In the genomic region with DNA sequence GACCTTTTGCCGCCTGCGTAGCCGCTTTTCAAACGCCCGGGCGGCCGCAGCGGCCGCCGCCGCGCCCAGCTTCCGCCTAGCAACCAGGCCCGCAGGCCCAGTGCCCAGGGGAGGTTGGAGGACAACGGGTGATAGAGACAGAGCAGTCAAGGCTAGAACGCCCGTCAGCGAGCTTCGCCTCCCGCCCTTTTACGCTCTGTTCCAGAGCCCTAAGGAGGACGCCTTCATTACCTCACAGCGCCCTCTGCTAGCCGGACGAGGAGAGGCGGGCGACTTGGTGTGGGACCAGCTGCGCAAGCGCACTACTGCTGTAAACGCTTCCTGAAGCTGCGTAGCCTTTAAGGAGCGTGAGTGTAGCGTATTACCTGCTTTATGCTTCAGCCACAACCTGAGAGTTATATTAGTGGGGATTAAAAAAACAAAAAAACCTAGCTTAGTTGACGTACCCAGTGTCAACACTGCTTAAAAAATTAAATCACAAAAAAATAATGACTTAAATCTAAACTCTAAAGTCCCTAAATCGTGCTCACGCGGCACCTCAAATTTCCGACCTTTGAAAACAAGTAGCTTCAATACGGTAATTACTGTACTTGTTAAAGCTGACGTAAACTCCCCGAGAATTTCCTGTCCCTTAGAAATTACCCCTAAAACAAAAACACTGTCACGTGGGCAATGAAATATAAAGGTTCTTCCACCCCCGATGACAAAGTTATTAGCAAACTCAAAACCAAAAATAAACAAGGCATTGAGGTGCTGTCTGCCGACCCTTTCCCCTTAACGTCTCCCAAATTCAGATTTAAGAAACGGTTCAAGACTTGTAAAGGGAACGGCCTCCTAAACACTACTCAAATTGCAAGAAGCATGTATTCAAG, we compare ENCODE assay signal across 1 cellular context.
TF ChIP-seq lines count a peak whose summit lies in the region.

A gene (minus strand): TSS at position 126 of the 872 bp plus-strand sequence. CDS start 405 bp downstream, outside the sequence.

TF ChIP-seq in HepG2, 621 proteins besides CTCF, POLR2A, EP300 and RAD21 (continued from another document and continues in another):
- TF ChIP-seq, protein P1, sequence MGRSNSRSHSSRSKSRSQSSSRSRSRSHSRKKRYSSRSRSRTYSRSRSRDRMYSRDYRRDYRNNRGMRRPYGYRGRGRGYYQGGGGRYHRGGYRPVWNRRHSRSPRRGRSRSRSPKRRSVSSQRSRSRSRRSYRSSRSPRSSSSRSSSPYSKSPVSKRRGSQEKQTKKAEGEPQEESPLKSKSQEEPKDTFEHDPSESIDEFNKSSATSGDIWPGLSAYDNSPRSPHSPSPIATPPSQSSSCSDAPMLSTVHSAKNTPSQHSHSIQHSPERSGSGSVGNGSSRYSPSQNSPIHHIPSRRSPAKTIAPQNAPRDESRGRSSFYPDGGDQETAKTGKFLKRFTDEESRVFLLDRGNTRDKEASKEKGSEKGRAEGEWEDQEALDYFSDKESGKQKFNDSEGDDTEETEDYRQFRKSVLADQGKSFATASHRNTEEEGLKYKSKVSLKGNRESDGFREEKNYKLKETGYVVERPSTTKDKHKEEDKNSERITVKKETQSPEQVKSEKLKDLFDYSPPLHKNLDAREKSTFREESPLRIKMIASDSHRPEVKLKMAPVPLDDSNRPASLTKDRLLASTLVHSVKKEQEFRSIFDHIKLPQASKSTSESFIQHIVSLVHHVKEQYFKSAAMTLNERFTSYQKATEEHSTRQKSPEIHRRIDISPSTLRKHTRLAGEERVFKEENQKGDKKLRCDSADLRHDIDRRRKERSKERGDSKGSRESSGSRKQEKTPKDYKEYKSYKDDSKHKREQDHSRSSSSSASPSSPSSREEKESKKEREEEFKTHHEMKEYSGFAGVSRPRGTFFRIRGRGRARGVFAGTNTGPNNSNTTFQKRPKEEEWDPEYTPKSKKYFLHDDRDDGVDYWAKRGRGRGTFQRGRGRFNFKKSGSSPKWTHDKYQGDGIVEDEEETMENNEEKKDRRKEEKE (IDR thresholded peaks at IDR 0.05), result no peak
- TF ChIP-seq YEATS2 (CRISPR knock-in tag; IDR thresholded peaks at IDR 0.05; ENCODE audit: borderline replicate concordance) (peak; percentile 97), ZNF670 (CRISPR knock-in tag; IDR thresholded peaks at IDR 0.05; ENCODE audit: borderline replicate concordance) (0 out of 2 replicates have a peak, but pooled peaks have one; percentile 38), ZNF782 (CRISPR knock-in tag; IDR thresholded peaks at IDR 0.05; ENCODE audit: borderline replicate concordance) (no peak; the same call in 1 of the 2 replicates), CCDC6 (CRISPR knock-in tag; IDR thresholded peaks at IDR 0.05) (peak; percentile 89; the same call in 1 of the 2 replicates), RXRB (CRISPR knock-in tag; IDR thresholded peaks at IDR 0.05; ENCODE audit: borderline replicate concordance) (peak; percentile 72; the same call in 1 of the 2 replicates), TCF7L2 (IDR thresholded peaks at IDR 0.05; ENCODE audit: low read depth, low read length) (no peak), SMARCC2 (IDR thresholded peaks at IDR 0.05) (no peak), ZBTB38 (CRISPR knock-in tag; IDR thresholded peaks at IDR 0.05) (no peak), SPEN (CRISPR knock-in tag; IDR thresholded peaks at IDR 0.05; ENCODE audit: low read depth) (peak; percentile 88), SP2 (CRISPR knock-in tag; IDR thresholded peaks at IDR 0.05) (no peak), TAF1 (CRISPR knock-in tag; IDR thresholded peaks at IDR 0.05) (peak; percentile 81), KDM1A (CRISPR knock-in tag; IDR thresholded peaks at IDR 0.05) (no peak), ZNF292 (CRISPR knock-in tag; IDR thresholded peaks at IDR 0.05; ENCODE audit: borderline replicate concordance, low read depth) (peak; percentile 8; the same call in 1 of the 2 replicates), STAG1 (CRISPR knock-in tag; IDR thresholded peaks at IDR 0.05) (peak; percentile 51), JUN (CRISPR knock-in tag; IDR thresholded peaks at IDR 0.05) (no peak), MLLT10 (CRISPR knock-in tag; IDR thresholded peaks at IDR 0.05) (no peak), NR2F6 (IDR thresholded peaks at IDR 0.05) (no peak), NR2F6 (CRISPR knock-in tag; IDR thresholded peaks at IDR 0.05) (peak; percentile 47; the same call in 1 of the 2 replicates), ZNF614 (CRISPR knock-in tag; IDR thresholded peaks at IDR 0.05; ENCODE audit: borderline replicate concordance) (peak; percentile 92; the same call in 1 of the 2 replicates), MBD4 (IDR thresholded peaks at IDR 0.05; ENCODE audit: borderline replicate concordance, low read length) (no peak), ZNF607 (CRISPR knock-in tag; IDR thresholded peaks at IDR 0.05; ENCODE audit: borderline replicate concordance) (peak; percentile 70; the same call in 1 of the 2 replicates), PHB2 (IDR thresholded peaks at IDR 0.05; ENCODE audit: partially characterized antibody) (no peak), DR1 (CRISPR knock-in tag; IDR thresholded peaks at IDR 0.05) (no peak; the same call in 1 of the 2 replicates), ZMYM2 (CRISPR knock-in tag; IDR thresholded peaks at IDR 0.05) (peak; percentile 65; the same call in 1 of the 2 replicates), ZNF44 (CRISPR knock-in tag; IDR thresholded peaks at IDR 0.05) (0 out of 2 replicates have a peak, but pooled peaks have one; percentile 55), BCL6 (CRISPR knock-in tag; IDR thresholded peaks at IDR 0.05) (peak; percentile 60), RBM39 (IDR thresholded peaks at IDR 0.05; ENCODE audit: low read depth, low read length, poor library complexity, severe bottlenecking) (peak; percentile 89), FOXK1 (CRISPR knock-in tag; IDR thresholded peaks at IDR 0.05; ENCODE audit: borderline replicate concordance, low read depth) (peak; percentile 55), TEAD2 (CRISPR knock-in tag; IDR thresholded peaks at IDR 0.05) (no peak)
- TF ChIP-seq, protein P2, sequence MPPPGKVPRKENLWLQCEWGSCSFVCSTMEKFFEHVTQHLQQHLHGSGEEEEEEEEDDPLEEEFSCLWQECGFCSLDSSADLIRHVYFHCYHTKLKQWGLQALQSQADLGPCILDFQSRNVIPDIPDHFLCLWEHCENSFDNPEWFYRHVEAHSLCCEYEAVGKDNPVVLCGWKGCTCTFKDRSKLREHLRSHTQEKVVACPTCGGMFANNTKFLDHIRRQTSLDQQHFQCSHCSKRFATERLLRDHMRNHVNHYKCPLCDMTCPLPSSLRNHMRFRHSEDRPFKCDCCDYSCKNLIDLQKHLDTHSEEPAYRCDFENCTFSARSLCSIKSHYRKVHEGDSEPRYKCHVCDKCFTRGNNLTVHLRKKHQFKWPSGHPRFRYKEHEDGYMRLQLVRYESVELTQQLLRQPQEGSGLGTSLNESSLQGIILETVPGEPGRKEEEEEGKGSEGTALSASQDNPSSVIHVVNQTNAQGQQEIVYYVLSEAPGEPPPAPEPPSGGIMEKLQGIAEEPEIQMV (CRISPR knock-in tag; IDR thresholded peaks at IDR 0.05; ENCODE audit: low read depth), result no peak
- TF ChIP-seq, protein P3, sequence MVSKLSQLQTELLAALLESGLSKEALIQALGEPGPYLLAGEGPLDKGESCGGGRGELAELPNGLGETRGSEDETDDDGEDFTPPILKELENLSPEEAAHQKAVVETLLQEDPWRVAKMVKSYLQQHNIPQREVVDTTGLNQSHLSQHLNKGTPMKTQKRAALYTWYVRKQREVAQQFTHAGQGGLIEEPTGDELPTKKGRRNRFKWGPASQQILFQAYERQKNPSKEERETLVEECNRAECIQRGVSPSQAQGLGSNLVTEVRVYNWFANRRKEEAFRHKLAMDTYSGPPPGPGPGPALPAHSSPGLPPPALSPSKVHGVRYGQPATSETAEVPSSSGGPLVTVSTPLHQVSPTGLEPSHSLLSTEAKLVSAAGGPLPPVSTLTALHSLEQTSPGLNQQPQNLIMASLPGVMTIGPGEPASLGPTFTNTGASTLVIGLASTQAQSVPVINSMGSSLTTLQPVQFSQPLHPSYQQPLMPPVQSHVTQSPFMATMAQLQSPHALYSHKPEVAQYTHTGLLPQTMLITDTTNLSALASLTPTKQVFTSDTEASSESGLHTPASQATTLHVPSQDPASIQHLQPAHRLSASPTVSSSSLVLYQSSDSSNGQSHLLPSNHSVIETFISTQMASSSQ (IDR thresholded peaks at IDR 0.05; ENCODE audit: low read depth), result no peak
- TF ChIP-seq, protein P3 (CRISPR knock-in tag; IDR thresholded peaks at IDR 0.05; ENCODE audit: borderline replicate concordance), result peak; percentile 60; the same call in 1 of the 2 replicates
- TF ChIP-seq, protein P4, sequence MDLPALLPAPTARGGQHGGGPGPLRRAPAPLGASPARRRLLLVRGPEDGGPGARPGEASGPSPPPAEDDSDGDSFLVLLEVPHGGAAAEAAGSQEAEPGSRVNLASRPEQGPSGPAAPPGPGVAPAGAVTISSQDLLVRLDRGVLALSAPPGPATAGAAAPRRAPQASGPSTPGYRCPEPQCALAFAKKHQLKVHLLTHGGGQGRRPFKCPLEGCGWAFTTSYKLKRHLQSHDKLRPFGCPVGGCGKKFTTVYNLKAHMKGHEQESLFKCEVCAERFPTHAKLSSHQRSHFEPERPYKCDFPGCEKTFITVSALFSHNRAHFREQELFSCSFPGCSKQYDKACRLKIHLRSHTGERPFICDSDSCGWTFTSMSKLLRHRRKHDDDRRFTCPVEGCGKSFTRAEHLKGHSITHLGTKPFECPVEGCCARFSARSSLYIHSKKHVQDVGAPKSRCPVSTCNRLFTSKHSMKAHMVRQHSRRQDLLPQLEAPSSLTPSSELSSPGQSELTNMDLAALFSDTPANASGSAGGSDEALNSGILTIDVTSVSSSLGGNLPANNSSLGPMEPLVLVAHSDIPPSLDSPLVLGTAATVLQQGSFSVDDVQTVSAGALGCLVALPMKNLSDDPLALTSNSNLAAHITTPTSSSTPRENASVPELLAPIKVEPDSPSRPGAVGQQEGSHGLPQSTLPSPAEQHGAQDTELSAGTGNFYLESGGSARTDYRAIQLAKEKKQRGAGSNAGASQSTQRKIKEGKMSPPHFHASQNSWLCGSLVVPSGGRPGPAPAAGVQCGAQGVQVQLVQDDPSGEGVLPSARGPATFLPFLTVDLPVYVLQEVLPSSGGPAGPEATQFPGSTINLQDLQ (CRISPR knock-in tag; IDR thresholded peaks at IDR 0.05), result no peak; the same call in 1 of the 2 replicates
- TF ChIP-seq, protein P5, sequence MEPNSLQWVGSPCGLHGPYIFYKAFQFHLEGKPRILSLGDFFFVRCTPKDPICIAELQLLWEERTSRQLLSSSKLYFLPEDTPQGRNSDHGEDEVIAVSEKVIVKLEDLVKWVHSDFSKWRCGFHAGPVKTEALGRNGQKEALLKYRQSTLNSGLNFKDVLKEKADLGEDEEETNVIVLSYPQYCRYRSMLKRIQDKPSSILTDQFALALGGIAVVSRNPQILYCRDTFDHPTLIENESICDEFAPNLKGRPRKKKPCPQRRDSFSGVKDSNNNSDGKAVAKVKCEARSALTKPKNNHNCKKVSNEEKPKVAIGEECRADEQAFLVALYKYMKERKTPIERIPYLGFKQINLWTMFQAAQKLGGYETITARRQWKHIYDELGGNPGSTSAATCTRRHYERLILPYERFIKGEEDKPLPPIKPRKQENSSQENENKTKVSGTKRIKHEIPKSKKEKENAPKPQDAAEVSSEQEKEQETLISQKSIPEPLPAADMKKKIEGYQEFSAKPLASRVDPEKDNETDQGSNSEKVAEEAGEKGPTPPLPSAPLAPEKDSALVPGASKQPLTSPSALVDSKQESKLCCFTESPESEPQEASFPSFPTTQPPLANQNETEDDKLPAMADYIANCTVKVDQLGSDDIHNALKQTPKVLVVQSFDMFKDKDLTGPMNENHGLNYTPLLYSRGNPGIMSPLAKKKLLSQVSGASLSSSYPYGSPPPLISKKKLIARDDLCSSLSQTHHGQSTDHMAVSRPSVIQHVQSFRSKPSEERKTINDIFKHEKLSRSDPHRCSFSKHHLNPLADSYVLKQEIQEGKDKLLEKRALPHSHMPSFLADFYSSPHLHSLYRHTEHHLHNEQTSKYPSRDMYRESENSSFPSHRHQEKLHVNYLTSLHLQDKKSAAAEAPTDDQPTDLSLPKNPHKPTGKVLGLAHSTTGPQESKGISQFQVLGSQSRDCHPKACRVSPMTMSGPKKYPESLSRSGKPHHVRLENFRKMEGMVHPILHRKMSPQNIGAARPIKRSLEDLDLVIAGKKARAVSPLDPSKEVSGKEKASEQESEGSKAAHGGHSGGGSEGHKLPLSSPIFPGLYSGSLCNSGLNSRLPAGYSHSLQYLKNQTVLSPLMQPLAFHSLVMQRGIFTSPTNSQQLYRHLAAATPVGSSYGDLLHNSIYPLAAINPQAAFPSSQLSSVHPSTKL (CRISPR knock-in tag; IDR thresholded peaks at IDR 0.05), result peak; percentile 81; the same call in 1 of the 2 replicates
- TF ChIP-seq, protein P6, sequence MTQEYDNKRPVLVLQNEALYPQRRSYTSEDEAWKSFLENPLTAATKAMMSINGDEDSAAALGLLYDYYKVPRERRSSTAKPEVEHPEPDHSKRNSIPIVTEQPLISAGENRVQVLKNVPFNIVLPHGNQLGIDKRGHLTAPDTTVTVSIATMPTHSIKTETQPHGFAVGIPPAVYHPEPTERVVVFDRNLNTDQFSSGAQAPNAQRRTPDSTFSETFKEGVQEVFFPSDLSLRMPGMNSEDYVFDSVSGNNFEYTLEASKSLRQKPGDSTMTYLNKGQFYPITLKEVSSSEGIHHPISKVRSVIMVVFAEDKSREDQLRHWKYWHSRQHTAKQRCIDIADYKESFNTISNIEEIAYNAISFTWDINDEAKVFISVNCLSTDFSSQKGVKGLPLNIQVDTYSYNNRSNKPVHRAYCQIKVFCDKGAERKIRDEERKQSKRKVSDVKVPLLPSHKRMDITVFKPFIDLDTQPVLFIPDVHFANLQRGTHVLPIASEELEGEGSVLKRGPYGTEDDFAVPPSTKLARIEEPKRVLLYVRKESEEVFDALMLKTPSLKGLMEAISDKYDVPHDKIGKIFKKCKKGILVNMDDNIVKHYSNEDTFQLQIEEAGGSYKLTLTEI (CRISPR knock-in tag; conservative IDR thresholded peaks at IDR 0.05), result no peak
- TF ChIP-seq, protein P7, sequence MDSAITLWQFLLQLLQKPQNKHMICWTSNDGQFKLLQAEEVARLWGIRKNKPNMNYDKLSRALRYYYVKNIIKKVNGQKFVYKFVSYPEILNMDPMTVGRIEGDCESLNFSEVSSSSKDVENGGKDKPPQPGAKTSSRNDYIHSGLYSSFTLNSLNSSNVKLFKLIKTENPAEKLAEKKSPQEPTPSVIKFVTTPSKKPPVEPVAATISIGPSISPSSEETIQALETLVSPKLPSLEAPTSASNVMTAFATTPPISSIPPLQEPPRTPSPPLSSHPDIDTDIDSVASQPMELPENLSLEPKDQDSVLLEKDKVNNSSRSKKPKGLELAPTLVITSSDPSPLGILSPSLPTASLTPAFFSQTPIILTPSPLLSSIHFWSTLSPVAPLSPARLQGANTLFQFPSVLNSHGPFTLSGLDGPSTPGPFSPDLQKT (CRISPR knock-in tag; IDR thresholded peaks at IDR 0.05; ENCODE audit: borderline replicate concordance), result no peak
